ENCODE assay signal across 13 cellular contexts in genomic region chr5:151200913-151201445, GRCh38. TPM values are rescaled to one million over a fixed set of nuclear protein-coding genes. Genes with fewer than 3 reads are reported as not detected.
A peak's percentile ranks its signal among the peaks of the same experiment; 100 is the strongest.
DNase-seq lines count a peak whose midpoint lies in the region; ATAC-seq and TF ChIP-seq lines count a peak whose summit lies in the region.
"Had no signal": no experiment of that assay in that cellular context is flagged by ENCODE, and none has a peak within 500 bp of the region (broad histone marks: within the 10 kb centered on the region; RNA-seq: fewer than 3 reads in every experiment).

No MANE protein-coding gene starts in this region.

- intact Hi-C loops in activated CD8-positive, alpha-beta T cell treated with anti-CD3 and anti-CD28 coated beads for 36 hours (cut with micrococcal nuclease): no loop called here
- intact Hi-C loops in tibial artery (cut with DNase I; ENCODE audit: low total_unique reads): no loop called here

- no peak for TF ChIP-seq CTCF in activated CD8-positive, alpha-beta T cell treated with anti-CD3 and anti-CD28 coated beads for 36 hours (IDR thresholded peaks at IDR 0.05)
- TF ChIP-seq CTCF in tibial artery (IDR thresholded peaks at IDR 0.05): no peak

- no peak for ATAC-seq in stimulated activated naive CD8-positive, alpha-beta T cell treated with anti-CD3 and anti-CD28 coated beads, Interleukin-15, Interleukin-2, amounts not matched to agents 100 U/mL and 50 U/mL, for 24 hours
- no peak for ATAC-seq in activated CD8-positive, alpha-beta T cell treated with anti-CD3 and anti-CD28 coated beads for 36 hours
- ATAC-seq in left lobe of liver: no peak
- no peak for ATAC-seq in HG02970 (IDR thresholded peaks at IDR 0.05; ENCODE audit: low FRiP score, unreplicated experiment)

- POLR2A ChIA-PET in activated CD8-positive, alpha-beta T cell treated with anti-CD3 and anti-CD28 coated beads for 36 hours (lab: Charles Lee): interaction anchor here (2.3 kb wide), 1 partner anchor 11 kb away, joined by 18 read pairs; no protein-coding TSS in a partner anchor

- in situ Hi-C loops in HAP-1 (cut with MboI; ENCODE audit: low sequenced_read_pairs): no loop called here

- H3K27me3 ChIP-seq in HAP-1 (ENCODE audit: low read depth): no peaks in the 10 kb centered on the region
- H3K27me3 ChIP-seq in tibial artery: no peaks in the 10 kb centered on the region

- no peaks in the 10 kb centered on the region for H3K9me3 ChIP-seq in HAP-1
- H3K9me3 ChIP-seq in tibial artery: no peaks in the 10 kb centered on the region
- H3K9me3 ChIP-seq: prostate gland had no signal

- peaks cover 70% of the 10 kb centered on the region for H3K4me1 Mint-ChIP-seq in stimulated activated naive CD8-positive, alpha-beta T cell treated with anti-CD3 and anti-CD28 coated beads, Interleukin-15, Interleukin-2, amounts not matched to agents 100 ng/mL and 50 ng/mL, for 24 hours (ENCODE audit: low read depth)
- H3K4me1 Mint-ChIP-seq in activated CD8-positive, alpha-beta T cell treated with anti-CD3 and anti-CD28 coated beads for 36 hours (ENCODE audit: low read depth): peaks cover 54% of the 10 kb centered on the region

- no peaks in the 10 kb centered on the region; the same call in 1 of the 2 replicates for H3K4me1 ChIP-seq in HAP-1
- no peaks in the 10 kb centered on the region for H3K4me1 ChIP-seq in tibial artery
- H3K4me1 ChIP-seq: prostate gland had no signal

- H3K9me3 Mint-ChIP-seq in stimulated activated naive CD8-positive, alpha-beta T cell treated with anti-CD3 and anti-CD28 coated beads, Interleukin-15, Interleukin-2, amounts not matched to agents 100 ng/mL and 50 ng/mL, for 24 hours: no peaks in the 10 kb centered on the region
- H3K9me3 Mint-ChIP-seq in activated CD8-positive, alpha-beta T cell treated with anti-CD3 and anti-CD28 coated beads for 36 hours: no peaks in the 10 kb centered on the region
- H3K9me3 Mint-ChIP-seq: HFFc6; T-helper 2 cell treated with Interferon-gamma antibody and Interleukin-4, amounts not matched to agents 5 μg/mL and 100 μg/mL, for 36 hours had no signal

- H3K27ac Mint-ChIP-seq in stimulated activated naive CD8-positive, alpha-beta T cell treated with anti-CD3 and anti-CD28 coated beads, Interleukin-15, Interleukin-2, amounts not matched to agents 100 ng/mL and 50 ng/mL, for 24 hours: peak overlapping the region; percentile 51
- peak overlapping the region; percentile 37 for H3K27ac Mint-ChIP-seq in activated CD8-positive, alpha-beta T cell treated with anti-CD3 and anti-CD28 coated beads for 36 hours
- H3K27ac Mint-ChIP-seq: HFFc6; T-helper 2 cell treated with Interferon-gamma antibody and Interleukin-4, amounts not matched to agents 5 μg/mL and 100 μg/mL, for 36 hours had no signal

- no peak overlapping the region for H3K27ac ChIP-seq in tibial artery
- H3K27ac ChIP-seq: prostate gland had no signal

- no peaks in the 10 kb centered on the region for H3K27me3 Mint-ChIP-seq in stimulated activated naive CD8-positive, alpha-beta T cell treated with anti-CD3 and anti-CD28 coated beads, Interleukin-15, Interleukin-2, amounts not matched to agents 100 ng/mL and 50 ng/mL, for 24 hours
- H3K27me3 Mint-ChIP-seq in activated CD8-positive, alpha-beta T cell treated with anti-CD3 and anti-CD28 coated beads for 36 hours: no peaks in the 10 kb centered on the region

- peaks cover 50% of the 10 kb centered on the region for H3K36me3 Mint-ChIP-seq in stimulated activated naive CD8-positive, alpha-beta T cell treated with anti-CD3 and anti-CD28 coated beads, Interleukin-15, Interleukin-2, amounts not matched to agents 100 ng/mL and 50 ng/mL, for 24 hours (ENCODE audit: low read depth)
- peaks cover 27% of the 10 kb centered on the region for H3K36me3 Mint-ChIP-seq in activated CD8-positive, alpha-beta T cell treated with anti-CD3 and anti-CD28 coated beads for 36 hours (ENCODE audit: low read depth)

- DNase-seq in stimulated activated naive CD8-positive, alpha-beta T cell treated with anti-CD3 and anti-CD28 coated beads, Interleukin-15, Interleukin-2, amounts not matched to agents 100 U/mL and 50 U/mL, for 24 hours: no peak
- DNase-seq in activated CD8-positive, alpha-beta T cell treated with anti-CD3 and anti-CD28 coated beads for 36 hours: no peak
- DNase-seq in left lobe of liver (ENCODE audit: low spot score) (peak; percentile 31), COR-L47 (lab: John Stamatoyannopoulos, UW) (no peak), HAP-1 (ENCODE audit: low spot score in 2 of 2) (no peak), tibial artery (no peak)
- DNase-seq: HFFc6; NCI-H774; stimulated activated naive CD4-positive, alpha-beta T cell had no signal

- H3K36me3 ChIP-seq in HAP-1 (replicated peaks) (no peaks in the 10 kb centered on the region), tibial artery (peaks cover 0 to 49% (median 30%) of the 10 kb centered on the region in 3 donors)
- H3K36me3 ChIP-seq: prostate gland had no signal

- CTCF ChIA-PET in activated CD8-positive, alpha-beta T cell treated with anti-CD3 and anti-CD28 coated beads for 36 hours (lab: Charles Lee): interaction anchor here (0.9 to 3.6 kb wide), 6 partner anchors 9 to 75 kb away, joined by 3 to 12 read pairs (median 7); partner anchors contain the start of gene CCDC69

- H3K4me3 Mint-ChIP-seq in stimulated activated naive CD8-positive, alpha-beta T cell treated with anti-CD3 and anti-CD28 coated beads, Interleukin-15, Interleukin-2, amounts not matched to agents 100 ng/mL and 50 ng/mL, for 24 hours: no peak overlapping the region
- H3K4me3 Mint-ChIP-seq in activated CD8-positive, alpha-beta T cell treated with anti-CD3 and anti-CD28 coated beads for 36 hours: no peak overlapping the region
- H3K4me3 Mint-ChIP-seq: HFFc6; T-helper 2 cell treated with Interferon-gamma antibody and Interleukin-4, amounts not matched to agents 5 μg/mL and 100 μg/mL, for 36 hours had no signal

- H3K4me3 ChIP-seq in HAP-1 (no peak overlapping the region), tibial artery (no peak overlapping the region)
- H3K4me3 ChIP-seq: prostate gland had no signal

RNA-seq across cellular contexts. Expression of gene CCDC69, which starts 22.9 kb away (rescaled TPM):
- 10 to 100 TPM; 33.0 to 34.5 TPM for total RNA-seq in activated CD8-positive, alpha-beta T cell treated with anti-CD3 and anti-CD28 coated beads for 36 hours
- total RNA-seq in left lobe of liver: 29.2 TPM

RNA-seq across cellular contexts. Expression of gene ANXA6, which starts 43.4 kb away (rescaled TPM):
- total RNA-seq in activated CD8-positive, alpha-beta T cell treated with anti-CD3 and anti-CD28 coated beads for 36 hours: 100 to 1,000 TPM; 328 to 336 TPM
- 232 TPM for total RNA-seq in left lobe of liver

RNA-seq across cellular contexts. Expression of gene GM2A, which starts 52.0 kb away (rescaled TPM):
- 10 to 100 TPM; 13.3 to 13.7 TPM for total RNA-seq in activated CD8-positive, alpha-beta T cell treated with anti-CD3 and anti-CD28 coated beads for 36 hours
- total RNA-seq in left lobe of liver: 13.2 TPM
